Comparison of ENCODE assay signal across 17 cellular contexts in the genomic region with DNA sequence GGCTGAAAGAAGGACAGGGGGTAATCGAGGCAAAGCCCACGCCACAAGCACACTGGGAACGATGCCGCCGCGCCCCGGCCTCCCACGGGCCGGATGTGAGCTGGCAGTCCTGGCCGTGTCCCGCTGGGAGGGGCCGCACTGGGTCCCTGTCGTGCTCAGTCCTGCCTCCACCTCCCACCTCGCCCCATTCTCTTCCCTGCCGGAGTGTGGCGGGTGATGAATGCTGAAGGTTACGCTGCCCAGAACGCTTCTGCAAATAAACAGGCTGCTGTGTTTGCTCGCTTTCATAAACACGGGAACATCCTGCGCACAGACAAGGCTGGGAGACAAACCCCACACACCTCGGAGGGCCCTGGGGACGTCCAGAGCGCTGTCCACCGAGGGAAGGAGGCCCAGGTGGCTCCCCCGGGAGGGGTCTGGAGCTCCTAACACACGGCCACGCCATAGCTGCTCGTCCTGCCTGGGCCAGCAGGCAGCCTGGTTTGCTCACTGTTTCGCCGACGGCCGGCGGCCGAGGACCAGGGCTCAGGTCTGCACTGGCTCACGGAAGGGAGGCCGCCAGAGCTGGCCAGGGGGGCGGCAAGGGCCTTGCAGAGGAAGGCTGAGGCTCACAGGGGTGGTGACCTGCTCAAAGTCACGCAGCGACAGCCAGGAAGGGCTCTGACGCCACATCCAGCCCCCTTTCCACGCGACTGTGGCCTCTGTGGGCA. TPM values are rescaled to one million over a fixed set of nuclear protein-coding genes. Genes with fewer than 3 reads are reported as not detected.
A peak's percentile ranks its signal among the peaks of the same experiment; 100 is the strongest.
DNase-seq lines count a peak whose midpoint lies in the region; ATAC-seq and TF ChIP-seq lines count a peak whose summit lies in the region.
"Had no signal": no experiment of that assay in that cellular context is flagged by ENCODE, and none has a peak within 500 bp of the region (broad histone marks: within the 10 kb centered on the region; RNA-seq: fewer than 3 reads in every experiment).

No MANE protein-coding gene starts in this region.

- H3K27ac Mint-ChIP-seq in Caco-2 (ENCODE audit: unreplicated experiment) = peak overlapping the region; percentile 2
- H3K27ac Mint-ChIP-seq: activated CD8-positive, alpha-beta memory T cell treated with anti-CD3 and anti-CD28 coated beads, Interleukin-2, amount 10 ng/mL, durations not matched to agents 7 days and 5 days; activated naive CD4-positive, alpha-beta T cell treated with anti-CD3 and anti-CD28 coated beads for 36 hours; H9; progenitor cell of endocrine pancreas had no signal

- no peak overlapping the region for H3K4me3 Mint-ChIP-seq in Caco-2 (ENCODE audit: unreplicated experiment)
- H3K4me3 Mint-ChIP-seq: activated CD8-positive, alpha-beta memory T cell treated with anti-CD3 and anti-CD28 coated beads, Interleukin-2, amount 10 ng/mL, durations not matched to agents 7 days and 5 days; activated naive CD4-positive, alpha-beta T cell treated with anti-CD3 and anti-CD28 coated beads for 36 hours; H9 had no signal

- no peak for TF ChIP-seq POLR2A in spleen (IDR thresholded peaks at IDR 0.05)

- H3K36me3 Mint-ChIP-seq in Caco-2 (ENCODE audit: insufficient read depth, unreplicated experiment) = peaks cover 56% of the 10 kb centered on the region
- H3K36me3 Mint-ChIP-seq: activated CD8-positive, alpha-beta memory T cell treated with anti-CD3 and anti-CD28 coated beads, Interleukin-2, amount 10 ng/mL, durations not matched to agents 7 days and 5 days had no signal

- H3K4me3 ChIP-seq in Caco-2 (ENCODE audit: low read depth, low read length) (no peak overlapping the region), foreskin fibroblast (ENCODE audit: low read depth in 1 of 2, low read length in 2 of 2) (no peak overlapping the region), spleen (no peak overlapping the region)

- H3K9me3 Mint-ChIP-seq in Caco-2 (ENCODE audit: unreplicated experiment) = no peaks in the 10 kb centered on the region
- H3K9me3 Mint-ChIP-seq: activated naive CD4-positive, alpha-beta T cell treated with anti-CD3 and anti-CD28 coated beads for 36 hours; H9 had no signal

- H3K27me3 Mint-ChIP-seq in Caco-2 (ENCODE audit: insufficient read depth, unreplicated experiment) = no peaks in the 10 kb centered on the region
- H3K27me3 Mint-ChIP-seq: activated CD8-positive, alpha-beta memory T cell treated with anti-CD3 and anti-CD28 coated beads, Interleukin-2, amount 10 ng/mL, durations not matched to agents 7 days and 5 days; progenitor cell of endocrine pancreas had no signal

- CTCF ChIA-PET in Caco-2 (lab: Charles Lee) = no interaction called here

- no peaks in the 10 kb centered on the region for H3K4me1 Mint-ChIP-seq in Caco-2 (ENCODE audit: low read depth, unreplicated experiment)

- DNase-seq in Caco-2 (no peak), SK-N-DZ (ENCODE audit: low spot score) (peak; percentile 64), foreskin fibroblast (peak; percentile 47 to 70), spleen (no peak), cerebellar cortex (ENCODE audit: low spot score) (no peak), GM13977 (ENCODE audit: low spot score) (no peak), left colon (no peak)
- DNase-seq: activated CD4-positive, CD25-positive, alpha-beta regulatory T cell; activated CD8-positive, alpha-beta memory T cell treated with anti-CD3 and anti-CD28 coated beads, Interleukin-2, amount 10 ng/mL, durations not matched to agents 7 days and 5 days; activated naive CD4-positive, alpha-beta T cell treated with anti-CD3 and anti-CD28 coated beads for 36 hours; COR-L47; H9; midbrain; NCI-H1694 treated with DMSO at 0.1 percent for 48 hours; NCI-H510A had no signal

- H3K4me1 ChIP-seq in Caco-2 = peaks cover 7% of the 10 kb centered on the region
- peaks cover 5 to 63% (median 35%) of the 10 kb centered on the region in 6 donors for H3K4me1 ChIP-seq in spleen

- WGBS in spleen, 5 donors = 68 to 86% (median 81%) methylated on average over 28 to 43 of the region's 43 CpGs

- H3K27me3 ChIP-seq in Caco-2 (replicated peaks; ENCODE audit: control insufficient read depth, insufficient read depth, low read length) (no peaks in the 10 kb centered on the region), spleen (replicated peaks in 1 of 7) (peaks cover 0 to 9% (median 0%) of the 10 kb centered on the region in 7 donors)

- peak overlapping the region in 6 of 8 donors; percentile 48 to 98 (median 54) for H3K27ac ChIP-seq in spleen

- POLR2A ChIA-PET in Caco-2 (lab: Charles Lee) = interaction anchor here (0.6 kb wide), 1 partner anchor 367 kb away, joined by 3 read pairs; no protein-coding TSS in a partner anchor

- BruUV-seq in Caco-2 (replicated peaks; lab: Mats Ljungman, UMichigan) = no TSS peak

- ATAC-seq in esophagus mucosa (no peak), left colon (no peak)
- ATAC-seq: activated CD8-positive, alpha-beta memory T cell treated with anti-CD3 and anti-CD28 coated beads, Interleukin-2, amount 10 ng/mL, durations not matched to agents 7 days and 5 days had no signal

- in situ Hi-C loops in GM13977 (cut with MboI; ENCODE audit: low pct_unique_long_range_greater_than_20kb, low sequenced_read_pairs, unreplicated experiment) = no loop called here

- TF ChIP-seq CTCF in Caco-2 (IDR thresholded peaks at IDR 0.05; ENCODE audit: insufficient read depth in 1 of 2, low read depth in 1 of 2, low read length in 1 of 2, severe bottlenecking in 1 of 2, unreplicated experiment in 1 of 2) (no peak), foreskin fibroblast (IDR thresholded peaks at IDR 0.05; ENCODE audit: low read depth, low read length) (no peak), spleen (IDR thresholded peaks at IDR 0.05 in 8 of 11, conservative IDR thresholded peaks at IDR 0.05 in 3 of 11) (no peak), GM13977 (IDR thresholded peaks at IDR 0.05; ENCODE audit: extremely low read depth, insufficient read depth, missing control alignments) (no peak)

- H3K36me3 ChIP-seq in Caco-2 (ENCODE audit: control insufficient read depth, insufficient read depth, low read length) (no peaks in the 10 kb centered on the region; the same call in 1 of the 2 replicates), spleen (peaks cover 0 to 63% (median 13%) of the 10 kb centered on the region in 6 donors)

- H3K9me3 ChIP-seq in Caco-2 (no peaks in the 10 kb centered on the region), spleen (no peaks in the 10 kb centered on the region)

- intact Hi-C loops in Caco-2 (cut with micrococcal nuclease; ENCODE audit: unreplicated experiment) = loop anchor here (5.0 kb wide), 2 partner anchors 34 to 36 kb away; partner anchors contain the start of gene GPSM1
- intact Hi-C loops in spleen (cut with DNase I; ENCODE audit: low total_unique reads) = no loop called here
- intact Hi-C loops in left colon (cut with DNase I, micrococcal nuclease) = no loop called here

RNA-seq across cellular contexts. Expression of gene DNLZ, which starts 2.3 kb away (rescaled TPM):
- 27.1 and 29.1 TPM in 2 replicates for total RNA-seq in Caco-2 (2022)
- 39.9 and 53.5 TPM in 2 replicates for polyA plus RNA-seq in SK-N-DZ (2014; cell fraction: cytosol; rRNA removed)
- polyA plus RNA-seq in SK-N-DZ (2014; cell fraction: nucleus; rRNA removed) = 53.5 and 73.3 TPM in 2 replicates
- 10 to 100 TPM; 15.8 to 29.8 (median 22.7) TPM for total RNA-seq in spleen
- polyA plus RNA-seq in spleen = 10 to 100 TPM; 20.5 to 24.0 (median 22.0) TPM
- 12.1 TPM for total RNA-seq in esophagus mucosa
- total RNA-seq in left colon = 10 to 100 TPM in 1 of 2 donors, 1 to 10 TPM in 1; 10.0 to 10.6 TPM

RNA-seq across cellular contexts. Expression of gene CARD9, which starts 12.3 kb away (rescaled TPM):
- 1.7 and 2.6 TPM in 2 replicates for total RNA-seq in Caco-2 (2022)
- polyA plus RNA-seq in SK-N-DZ (2014; cell fraction: cytosol; rRNA removed) = 23.8 and 38.6 TPM in 2 replicates
- polyA plus RNA-seq in SK-N-DZ (2014; cell fraction: nucleus; rRNA removed) = 257 and 268 TPM in 2 replicates
- total RNA-seq in spleen = 10 to 100 TPM; 11.6 to 25.5 (median 19.5) TPM
- polyA plus RNA-seq in spleen = 10 to 100 TPM in 2 of 3 donors, 1 to 10 TPM in 1; 5.7 to 17.3 (median 16.1) TPM
- 0.80 TPM for total RNA-seq in esophagus mucosa
- 1 to 10 TPM in 1 of 2 donors, under 1 TPM in 1; 0.52 to 1.9 TPM for total RNA-seq in left colon

RNA-seq across cellular contexts. Expression of gene GPSM1, which starts 33.9 kb away (rescaled TPM):
- 25.7 and 26.5 TPM in 2 replicates for total RNA-seq in Caco-2 (2022)
- polyA plus RNA-seq in SK-N-DZ (2014; cell fraction: cytosol; rRNA removed) = 32.3 and 50.0 TPM in 2 replicates
- 93.4 and 93.5 TPM in 2 replicates for polyA plus RNA-seq in SK-N-DZ (2014; cell fraction: nucleus; rRNA removed)
- total RNA-seq in spleen = 10 to 100 TPM in 5 of 7 donors, 1 to 10 TPM in 2; 9.5 to 27.9 (median 14.3) TPM
- polyA plus RNA-seq in spleen = 10 to 100 TPM in 1 of 3 donors, 1 to 10 TPM in 2; 4.5 to 20.5 (median 9.3) TPM
- 1.2 TPM for total RNA-seq in esophagus mucosa
- 1 to 10 TPM; 2.0 to 3.1 TPM for total RNA-seq in left colon

RNA-seq across cellular contexts. Expression of gene SNAPC4, which starts 38.8 kb away (rescaled TPM):
- total RNA-seq in Caco-2 (2022) (15.3 and 17.2 TPM in 2 replicates), spleen (10 to 100 TPM in 4 of 7 donors, 1 to 10 TPM in 3; 6.4 to 14.5 (median 10.3) TPM), esophagus mucosa (3.7 TPM), left colon (1 to 10 TPM; 6.7 to 8.1 TPM)
- polyA plus RNA-seq in SK-N-DZ (2014; cell fraction: cytosol; rRNA removed) = 9.6 and 12.5 TPM in 2 replicates
- 47.5 and 49.7 TPM in 2 replicates for polyA plus RNA-seq in SK-N-DZ (2014; cell fraction: nucleus; rRNA removed)
- polyA plus RNA-seq in spleen = 10 to 100 TPM in 1 of 3 donors, 1 to 10 TPM in 2; 4.6 to 13.6 (median 9.4) TPM

RNA-seq across cellular contexts. Expression of gene ENTR1, which starts 49.2 kb away (rescaled TPM):
- total RNA-seq in Caco-2 (2022) (85.2 and 92.6 TPM in 2 replicates), spleen (10 to 100 TPM; 38.5 to 67.4 (median 58.7) TPM), esophagus mucosa (22.8 TPM), left colon (10 to 100 TPM; 29.8 to 33.2 TPM)
- 90.9 and 115 TPM in 2 replicates for polyA plus RNA-seq in SK-N-DZ (2014; cell fraction: cytosol; rRNA removed)
- polyA plus RNA-seq in SK-N-DZ (2014; cell fraction: nucleus; rRNA removed) = 298 and 375 TPM in 2 replicates
- polyA plus RNA-seq in spleen = 10 to 100 TPM; 45.6 to 78.5 (median 70.1) TPM

Comparison
In these comparisons a context has a peak if more than half of its experiments do, and no peak if none do; other contexts are left out.
1. DNase-seq: peak in SK-N-DZ (single experiment) and foreskin fibroblast (2 of 2); none in Caco-2 (0 of 2), spleen (single experiment), cerebellar cortex (single experiment), GM13977 (single experiment) and left colon (0 of 2).